In genomic region chr2:180790891-180791290, GRCh38 we compare ENCODE assay signal across 26 cellular contexts.
DNase-seq lines count a peak whose midpoint lies in the region; ATAC-seq and TF ChIP-seq lines count a peak whose summit lies in the region.
"Had no signal": no experiment of that assay in that cellular context is flagged by ENCODE, and none has a peak within 500 bp of the region (broad histone marks: within the 10 kb centered on the region; RNA-seq: fewer than 3 reads in every experiment).

No MANE protein-coding gene starts in this region.

- H3K4me3 ChIP-seq in AG10803 (ENCODE audit: low read length), result no peak overlapping the region
- no peak overlapping the region for H3K4me3 ChIP-seq in cardiac fibroblast (replicated peaks in 1 of 2; ENCODE audit: low read depth in 2 of 2, low read length in 2 of 2)
- H3K4me3 ChIP-seq: BLaER1 treated with 17β-estradiol and CSF1 and Interleukin-3, amounts not matched to agents 10 nM and 100 nM; pancreas; Peyer's patch; right atrium auricular region had no signal

- no peak for TF ChIP-seq CTCF in AG10803 (conservative IDR thresholded peaks at IDR 0.05; ENCODE audit: low read length)
- TF ChIP-seq CTCF in cardiac fibroblast (IDR thresholded peaks at IDR 0.05; ENCODE audit: low read depth, low read length), result no peak

- DNase-seq in AG10803 (ENCODE audit: low read depth) (peak; percentile 64), OCI-M1 (lab: John Stamatoyannopoulos, UW) (peak; percentile 60), cardiac fibroblast (ENCODE audit: low read depth in 2 of 2) (peak; percentile 8 to 32), fibroblast of the conjunctiva (ENCODE audit: low read depth) (peak; percentile 12), islet precursor cell (no peak), RKO (ENCODE audit: low spot score) (no peak), kidney tubule cell (ENCODE audit: low spot score) (no peak)
- DNase-seq: activated CD4-positive, alpha-beta T cell treated with anti-CD3 and anti-CD28 coated beads, Interleukin-2, amount 50 U/mL, for 4 hours; activated CD4-positive, CD25-positive, alpha-beta regulatory T cell; aorta; central memory CD4-positive, alpha-beta T cell; COR-L47; left colon; NCI-H2171; NCI-H526; NK-92 treated with Interleukin-12 subunit alpha and Interleukin-12 subunit beta, amount 100 ng/mL, for 24 hours; pancreas; Peyer's patch; stimulated activated CD4-positive, alpha-beta T cell treated with anti-CD3 and anti-CD28 coated beads, Interleukin-12 subunit alpha, Interleukin-12 subunit beta, amount 100 ng/mL, for 4 hours; stimulated activated CD4-positive, alpha-beta T cell treated with anti-CD3 and anti-CD28 coated beads, Interleukin-4, amount 100 ng/mL, for 1 hour; T1000 had no signal

- no peak for ATAC-seq in GM21786 (IDR thresholded peaks at IDR 0.05; ENCODE audit: unreplicated experiment)
- ATAC-seq: HepG2; left colon; pancreas; stimulated activated effector memory CD8-positive, alpha-beta T cell treated with anti-CD3 and anti-CD28 coated beads, Interleukin-12 subunit alpha, Interleukin-12 subunit beta, amount 100 ng/mL, for 72 hours had no signal

Comparison
In these comparisons a context has a peak if more than half of its experiments do, and no peak if none do; other contexts are left out.
1. DNase-seq: peak in AG10803 (single experiment), OCI-M1 (single experiment), cardiac fibroblast (2 of 2) and fibroblast of the conjunctiva (single experiment); none in islet precursor cell (single experiment), RKO (single experiment) and kidney tubule cell (single experiment).